30 cellular contexts compared by ENCODE assay signal in genomic region chr3:25176999-25177398, GRCh38.
"Had no signal": no experiment of that assay in that cellular context is flagged by ENCODE, and none has a peak within 500 bp of the region (broad histone marks: within the 10 kb centered on the region; RNA-seq: fewer than 3 reads in every experiment).

No MANE protein-coding gene starts in this region.

- H3K9me3 ChIP-seq: ascending aorta, esophagus muscularis mucosa, gastroesophageal sphincter, heart right ventricle had no signal

- H3K4me3 ChIP-seq: ascending aorta, coronary artery, dorsolateral prefrontal cortex, esophagus muscularis mucosa, gastroesophageal sphincter, heart right ventricle had no signal

- H3K36me3 Mint-ChIP-seq: activated CD4-positive, alpha-beta memory T cell treated with anti-CD3 and anti-CD28 coated beads for 36 hours; activated CD8-positive, alpha-beta memory T cell treated with anti-CD3 and anti-CD28 coated beads, Interleukin-2, amount 10 ng/mL, durations not matched to agents 7 days and 5 days; activated naive CD4-positive, alpha-beta T cell treated with anti-CD3 and anti-CD28 coated beads, Interleukin-2, amount 50 U/mL, for 24 hours; activated naive CD8-positive, alpha-beta T cell treated with anti-CD3 and anti-CD28 coated beads for 36 hours had no signal

- ATAC-seq: activated CD4-positive, alpha-beta T cell treated with anti-CD3 and anti-CD28 coated beads for 36 hours; activated CD8-positive, alpha-beta memory T cell treated with anti-CD3 and anti-CD28 coated beads, Interleukin-2, amount 10 ng/mL, durations not matched to agents 7 days and 5 days; activated CD8-positive, alpha-beta T cell treated with anti-CD3 and anti-CD28 coated beads, Interleukin-2, amount 10 ng/mL, durations not matched to agents 7 days and 5 days; activated naive CD8-positive, alpha-beta T cell treated with anti-CD3 and anti-CD28 coated beads, Interleukin-2, amount 50 U/mL, for 24 hours; effector memory CD8-positive, alpha-beta T cell; gastroesophageal sphincter; heart right ventricle had no signal

- H3K36me3 ChIP-seq: ascending aorta, brain microvascular endothelial cell, gastroesophageal sphincter, heart right ventricle had no signal

- H3K27me3 ChIP-seq: ascending aorta, brain microvascular endothelial cell, dorsolateral prefrontal cortex, esophagus muscularis mucosa, gastroesophageal sphincter, heart right ventricle had no signal

- DNase-seq: activated CD4-positive, alpha-beta memory T cell treated with anti-CD3 and anti-CD28 coated beads for 36 hours; activated CD4-positive, alpha-beta T cell treated with anti-CD3 and anti-CD28 coated beads for 36 hours; activated CD4-positive, alpha-beta T cell treated with anti-CD3 and anti-CD28 coated beads, Interleukin-2, amount 10 ng/mL, durations not matched to agents 24 days and 14 days; activated CD4-positive, CD25-positive, alpha-beta regulatory T cell; activated CD4-positive, CD25-positive, alpha-beta regulatory T cell treated with anti-CD3 and anti-CD28 coated beads, Interleukin-2, amount 50 U/mL, for 72 hours; activated CD8-positive, alpha-beta memory T cell treated with anti-CD3 and anti-CD28 coated beads, Interleukin-2, amount 10 ng/mL, durations not matched to agents 7 days and 5 days; activated CD8-positive, alpha-beta memory T cell treated with anti-CD3 and anti-CD28 coated beads, Interleukin-2, amount 50 U/mL, for 4 hours; activated CD8-positive, alpha-beta T cell treated with anti-CD3 and anti-CD28 coated beads, Interleukin-2, amount 10 ng/mL, durations not matched to agents 7 days and 5 days; activated effector memory CD4-positive, alpha-beta T cell treated with anti-CD3 and anti-CD28 coated beads, Interleukin-2, amount 50 U/mL, for 16 hours; activated naive CD4-positive, alpha-beta T cell treated with anti-CD3 and anti-CD28 coated beads for 36 hours; activated naive CD8-positive, alpha-beta T cell treated with anti-CD3 and anti-CD28 coated beads for 36 hours; activated naive CD8-positive, alpha-beta T cell treated with anti-CD3 and anti-CD28 coated beads, Interleukin-2, amount 50 U/mL, for 24 hours; activated T-cell treated with anti-CD3 and anti-CD28 coated beads, Interleukin-2, amount 50 U/mL, for 1 hour; activated T-cell treated with anti-CD3 and anti-CD28 coated beads, Interleukin-2, amount 50 U/mL, for 48 hours; brain microvascular endothelial cell; dorsolateral prefrontal cortex; effector memory CD8-positive, alpha-beta T cell; erythroblast; foreskin melanocyte; heart right ventricle; T-helper 2 cell had no signal

- H3K4me1 ChIP-seq: ascending aorta, gastroesophageal sphincter had no signal

- H3K27me3 Mint-ChIP-seq: activated CD4-positive, alpha-beta memory T cell treated with anti-CD3 and anti-CD28 coated beads for 36 hours; activated CD4-positive, alpha-beta T cell treated with anti-CD3 and anti-CD28 coated beads for 36 hours; activated CD4-positive, alpha-beta T cell treated with anti-CD3 and anti-CD28 coated beads, Interleukin-2, amount 10 ng/mL, durations not matched to agents 24 days and 14 days; activated CD8-positive, alpha-beta memory T cell treated with anti-CD3 and anti-CD28 coated beads, Interleukin-2, amount 10 ng/mL, durations not matched to agents 7 days and 5 days; activated naive CD4-positive, alpha-beta T cell treated with anti-CD3 and anti-CD28 coated beads, Interleukin-2, amount 50 U/mL, for 24 hours; activated naive CD8-positive, alpha-beta T cell treated with anti-CD3 and anti-CD28 coated beads for 36 hours; activated naive CD8-positive, alpha-beta T cell treated with anti-CD3 and anti-CD28 coated beads, Interleukin-2, amount 50 U/mL, for 24 hours; central memory CD8-positive, alpha-beta T cell; dendritic cell treated with granulocyte-macrophage colony-stimulating factor and Interleukin-4, amounts not matched to agents 40 ng/mL and 50 ng/mL, for 4 days; effector memory CD8-positive, alpha-beta T cell had no signal

- H3K27ac Mint-ChIP-seq: activated CD4-positive, alpha-beta memory T cell treated with anti-CD3 and anti-CD28 coated beads for 36 hours; activated CD4-positive, alpha-beta T cell treated with anti-CD3 and anti-CD28 coated beads for 36 hours; activated CD4-positive, alpha-beta T cell treated with anti-CD3 and anti-CD28 coated beads, Interleukin-2, amount 10 ng/mL, durations not matched to agents 24 days and 14 days; activated CD8-positive, alpha-beta memory T cell treated with anti-CD3 and anti-CD28 coated beads, Interleukin-2, amount 10 ng/mL, durations not matched to agents 7 days and 5 days; activated CD8-positive, alpha-beta T cell treated with anti-CD3 and anti-CD28 coated beads, Interleukin-2, amount 10 ng/mL, durations not matched to agents 7 days and 5 days; activated naive CD4-positive, alpha-beta T cell treated with anti-CD3 and anti-CD28 coated beads for 36 hours; activated naive CD4-positive, alpha-beta T cell treated with anti-CD3 and anti-CD28 coated beads, Interleukin-2, amount 50 U/mL, for 24 hours; activated naive CD8-positive, alpha-beta T cell treated with anti-CD3 and anti-CD28 coated beads for 36 hours; activated naive CD8-positive, alpha-beta T cell treated with anti-CD3 and anti-CD28 coated beads, Interleukin-2, amount 50 U/mL, for 24 hours; activated T-helper 1 cell treated with anti-CD3 and anti-CD28 coated beads, Interleukin-12 subunit alpha, Interleukin-12 subunit beta, Interleukin-2, Interleukin-4 antibody, amounts not matched to agents 30 ng/mL and 10 ng/mL and 1 ng/mL, durations not matched to agents 14 hours and 24 hours and 36 hours; activated T-helper 2 cell treated with anti-CD3 and anti-CD28 coated beads, Interferon-gamma antibody, Interleukin-2, Interleukin-4, amounts not matched to agents 10 μg/mL and 5 μg/mL and 100 μg/mL, durations not matched to agents 14 hours and 24 hours and 36 hours; dendritic cell treated with granulocyte-macrophage colony-stimulating factor and Interleukin-4, amounts not matched to agents 40 ng/mL and 50 ng/mL, for 4 days; effector memory CD8-positive, alpha-beta T cell had no signal

- H3K4me3 Mint-ChIP-seq: activated CD4-positive, alpha-beta memory T cell treated with anti-CD3 and anti-CD28 coated beads for 36 hours; activated CD4-positive, alpha-beta T cell treated with anti-CD3 and anti-CD28 coated beads for 36 hours; activated CD4-positive, alpha-beta T cell treated with anti-CD3 and anti-CD28 coated beads, Interleukin-2, amount 10 ng/mL, durations not matched to agents 24 days and 14 days; activated CD8-positive, alpha-beta memory T cell treated with anti-CD3 and anti-CD28 coated beads, Interleukin-2, amount 10 ng/mL, durations not matched to agents 7 days and 5 days; activated CD8-positive, alpha-beta T cell treated with anti-CD3 and anti-CD28 coated beads, Interleukin-2, amount 10 ng/mL, durations not matched to agents 7 days and 5 days; activated naive CD4-positive, alpha-beta T cell treated with anti-CD3 and anti-CD28 coated beads for 36 hours; activated naive CD4-positive, alpha-beta T cell treated with anti-CD3 and anti-CD28 coated beads, Interleukin-2, amount 50 U/mL, for 24 hours; activated naive CD8-positive, alpha-beta T cell treated with anti-CD3 and anti-CD28 coated beads for 36 hours; activated naive CD8-positive, alpha-beta T cell treated with anti-CD3 and anti-CD28 coated beads, Interleukin-2, amount 50 U/mL, for 24 hours; activated T-helper 1 cell treated with anti-CD3 and anti-CD28 coated beads, Interleukin-12 subunit alpha, Interleukin-12 subunit beta, Interleukin-2, Interleukin-4 antibody, amounts not matched to agents 30 ng/mL and 10 ng/mL and 1 ng/mL, durations not matched to agents 14 hours and 24 hours and 36 hours; central memory CD8-positive, alpha-beta T cell; dendritic cell treated with granulocyte-macrophage colony-stimulating factor and Interleukin-4, amounts not matched to agents 40 ng/mL and 50 ng/mL, for 4 days; effector memory CD8-positive, alpha-beta T cell had no signal

- H3K9me3 Mint-ChIP-seq: activated naive CD4-positive, alpha-beta T cell treated with anti-CD3 and anti-CD28 coated beads for 36 hours; activated naive CD4-positive, alpha-beta T cell treated with anti-CD3 and anti-CD28 coated beads, Interleukin-2, amount 50 U/mL, for 24 hours; activated naive CD8-positive, alpha-beta T cell treated with anti-CD3 and anti-CD28 coated beads for 36 hours; activated naive CD8-positive, alpha-beta T cell treated with anti-CD3 and anti-CD28 coated beads, Interleukin-2, amount 50 U/mL, for 24 hours had no signal

- H3K4me1 Mint-ChIP-seq: activated CD4-positive, alpha-beta T cell treated with anti-CD3 and anti-CD28 coated beads for 36 hours; activated CD4-positive, alpha-beta T cell treated with anti-CD3 and anti-CD28 coated beads, Interleukin-2, amount 10 ng/mL, durations not matched to agents 24 days and 14 days; activated CD8-positive, alpha-beta memory T cell treated with anti-CD3 and anti-CD28 coated beads, Interleukin-2, amount 10 ng/mL, durations not matched to agents 7 days and 5 days; activated naive CD4-positive, alpha-beta T cell treated with anti-CD3 and anti-CD28 coated beads, Interleukin-2, amount 50 U/mL, for 24 hours; activated naive CD8-positive, alpha-beta T cell treated with anti-CD3 and anti-CD28 coated beads for 36 hours; activated naive CD8-positive, alpha-beta T cell treated with anti-CD3 and anti-CD28 coated beads, Interleukin-2, amount 50 U/mL, for 24 hours; central memory CD8-positive, alpha-beta T cell had no signal
